In the genomic region with DNA sequence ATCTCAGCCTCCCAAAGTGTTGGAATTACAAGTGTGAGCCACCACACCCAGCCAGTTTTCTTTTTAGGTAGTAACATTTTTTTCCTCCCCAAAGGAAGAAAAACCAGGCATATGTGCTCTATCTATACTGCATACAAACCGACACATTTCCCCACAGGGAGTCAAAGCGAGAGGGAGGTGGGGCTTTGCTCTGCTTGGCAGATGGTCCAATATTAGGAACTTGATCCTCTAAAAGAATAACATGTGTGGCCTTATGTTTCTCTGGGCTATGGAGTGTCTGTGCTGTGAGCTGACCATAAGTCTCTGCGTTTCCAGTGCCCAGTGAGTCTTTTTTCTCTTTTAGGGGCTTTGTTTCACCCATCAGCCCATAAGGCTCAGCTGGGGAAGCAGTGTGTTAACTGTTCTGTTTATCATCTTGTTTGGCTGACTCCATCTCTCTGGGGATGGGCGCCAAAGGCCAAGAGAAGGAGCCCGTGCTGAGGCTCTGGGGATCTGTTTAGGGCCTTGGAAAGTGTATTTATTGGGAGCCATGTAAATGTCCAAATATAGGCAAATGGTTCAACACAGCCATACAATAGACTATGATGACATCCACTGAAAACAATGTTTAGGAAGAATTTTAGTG, we compare ENCODE assay signal across 23 cellular contexts. TPM values are rescaled to one million over a fixed set of nuclear protein-coding genes. Genes with fewer than 3 reads are reported as not detected.
DNase-seq lines count a peak whose midpoint lies in the region; ATAC-seq, FAIRE-seq and TF ChIP-seq lines count a peak whose summit lies in the region.
"Had no signal": no experiment of that assay in that cellular context is flagged by ENCODE, and none has a peak within 500 bp of the region (broad histone marks: within the 10 kb centered on the region; RNA-seq: fewer than 3 reads in every experiment).

No MANE protein-coding gene starts in this region.

- TF ChIP-seq EP300 in gastroesophageal sphincter (IDR thresholded peaks at IDR 0.05) = no peak
- no peak for TF ChIP-seq EP300 in stomach (IDR thresholded peaks at IDR 0.05)

- intact Hi-C loops in ascending aorta (cut with DNase I) (no loop called here), stomach (cut with DNase I; ENCODE audit: low total_unique reads) (no loop called here), adrenal gland (cut with DNase I) (no loop called here)

- H3K36me3 Mint-ChIP-seq in activated CD4-positive, alpha-beta T cell treated with anti-CD3 and anti-CD28 coated beads, Interleukin-2, amount 10 ng/mL, durations not matched to agents 7 days and 5 days (ENCODE audit: low read depth) = no peaks in the 10 kb centered on the region

- no peak overlapping the region for H3K4me3 Mint-ChIP-seq in activated CD4-positive, alpha-beta T cell treated with anti-CD3 and anti-CD28 coated beads, Interleukin-2, amount 10 ng/mL, durations not matched to agents 7 days and 5 days
- H3K4me3 Mint-ChIP-seq: T-helper 2 cell treated with Interferon-gamma antibody and Interleukin-4, amounts not matched to agents 5 μg/mL and 100 μg/mL, for 36 hours had no signal

- ATAC-seq in gastroesophageal sphincter = no peak
- ATAC-seq: foreskin keratinocyte had no signal

- peaks cover 2% of the 10 kb centered on the region for H3K27me3 Mint-ChIP-seq in activated CD4-positive, alpha-beta T cell treated with anti-CD3 and anti-CD28 coated beads, Interleukin-2, amount 10 ng/mL, durations not matched to agents 7 days and 5 days

- no peaks in the 10 kb centered on the region for H3K4me1 Mint-ChIP-seq in activated CD4-positive, alpha-beta T cell treated with anti-CD3 and anti-CD28 coated beads, Interleukin-2, amount 10 ng/mL, durations not matched to agents 7 days and 5 days

- H3K36me3 ChIP-seq in ascending aorta (peaks cover 43 to 85% of the 10 kb centered on the region in 2 donors), gastroesophageal sphincter (peaks cover 3 to 66% of the 10 kb centered on the region in 2 donors), stomach (peaks cover 0 to 24% (median 6%) of the 10 kb centered on the region in 4 donors), adrenal gland (replicated peaks in 1 of 2) (no peaks in the 10 kb centered on the region)
- H3K36me3 ChIP-seq: suprapubic skin had no signal

- CTCF ChIA-PET in activated CD4-positive, alpha-beta T cell treated with anti-CD3 and anti-CD28 coated beads, Interleukin-2, amount 10 ng/mL, durations not matched to agents 7 days and 5 days (lab: Charles Lee) = interaction anchor here (0.7 to 1.2 kb wide), 2 partner anchors 41 to 283 kb away, joined by 3 read pairs; no protein-coding TSS in a partner anchor

- DNase-seq in NCI-H1694 treated with DMSO at 0.1 percent for 48 hours (lab: John Stamatoyannopoulos, UW) = peak; percentile 83
- DNase-seq in ascending aorta (ENCODE audit: low spot score in 2 of 2) = no peak
- DNase-seq in stomach = no peak
- no peak for DNase-seq in ureter (ENCODE audit: low spot score)
- DNase-seq in activated CD4-positive, alpha-beta T cell treated with anti-CD3 and anti-CD28 coated beads, Interleukin-2, amount 10 ng/mL, durations not matched to agents 7 days and 5 days = no peak
- DNase-seq in adrenal gland = no peak
- DNase-seq in GM12892 (ENCODE audit: insufficient read length) = no peak
- DNase-seq: AML-193; COR-L47; foreskin keratinocyte; GOT3; KG1; NCI-H1048; retina; SHP77; stimulated activated CD4-positive, alpha-beta T cell treated with anti-CD3 and anti-CD28 coated beads, Interleukin-1b, Interleukin-23, amount 100 ng/mL, for 48 hours had no signal

- H3K27ac Mint-ChIP-seq in activated CD4-positive, alpha-beta T cell treated with anti-CD3 and anti-CD28 coated beads, Interleukin-2, amount 10 ng/mL, durations not matched to agents 7 days and 5 days = no peak overlapping the region
- H3K27ac Mint-ChIP-seq: T-helper 2 cell treated with Interferon-gamma antibody and Interleukin-4, amounts not matched to agents 5 μg/mL and 100 μg/mL, for 36 hours had no signal

- no peaks in the 10 kb centered on the region for H3K27me3 ChIP-seq in ascending aorta
- H3K27me3 ChIP-seq in gastroesophageal sphincter = no peaks in the 10 kb centered on the region
- H3K27me3 ChIP-seq in stomach = no peaks in the 10 kb centered on the region
- H3K27me3 ChIP-seq in adrenal gland = no peaks in the 10 kb centered on the region
- H3K27me3 ChIP-seq: foreskin keratinocyte, suprapubic skin had no signal

- FAIRE-seq in GM12892 (lab: Jason Lieb, UNC) = no peak
- FAIRE-seq: astrocyte, GM12891 had no signal

- H3K27ac ChIP-seq in ascending aorta (peak overlapping the region; percentile 81 to 94), gastroesophageal sphincter (peak overlapping the region; percentile 72 to 92 (median 74)), stomach (peak overlapping the region in 4 of 5 donors; percentile 38 to 73 (median 62)), adrenal gland (peak overlapping the region in 2 of 5 donors; percentile 0 to 44)
- H3K27ac ChIP-seq: foreskin keratinocyte, suprapubic skin had no signal

- H3K9me3 ChIP-seq in ascending aorta (no peaks in the 10 kb centered on the region), gastroesophageal sphincter (no peaks in the 10 kb centered on the region), stomach (no peaks in the 10 kb centered on the region), adrenal gland (replicated peaks in 1 of 3) (no peaks in the 10 kb centered on the region)
- H3K9me3 ChIP-seq: suprapubic skin had no signal

- whole genome bisulfite sequencing in gastroesophageal sphincter (ENCODE audit: low coverage in 1 of 2), 2 donors = 26% methylated on average over 4 of the region's 5 CpGs; no CpG with 5 or more reads in 1 of the 2 donors
- WGBS in stomach, 5 donors = 52 to 74% (median 68%) methylated on average over 5 of the region's 5 CpGs
- 69 to 77% (median 76%) methylated on average over 5 of the region's 5 CpGs for WGBS in adrenal gland, 4 donors

- H3K4me1 ChIP-seq in ascending aorta (peaks cover 10 to 71% of the 10 kb centered on the region in 2 donors), gastroesophageal sphincter (peaks cover 11 to 96% (median 18%) of the 10 kb centered on the region in 3 donors), stomach (peaks cover 0 to 36% (median 10%) of the 10 kb centered on the region in 4 donors), adrenal gland (replicated peaks in 1 of 2) (peaks cover 11 to 22% of the 10 kb centered on the region in 2 donors)
- H3K4me1 ChIP-seq: foreskin keratinocyte, suprapubic skin had no signal

- H3K9me3 Mint-ChIP-seq in activated CD4-positive, alpha-beta T cell treated with anti-CD3 and anti-CD28 coated beads, Interleukin-2, amount 10 ng/mL, durations not matched to agents 7 days and 5 days = no peaks in the 10 kb centered on the region
- H3K9me3 Mint-ChIP-seq: T-helper 2 cell treated with Interferon-gamma antibody and Interleukin-4, amounts not matched to agents 5 μg/mL and 100 μg/mL, for 36 hours had no signal

- H3K4me3 ChIP-seq in ascending aorta = peak overlapping the region in 1 of 2 donors; percentile 37
- no peak overlapping the region for H3K4me3 ChIP-seq in gastroesophageal sphincter
- H3K4me3 ChIP-seq in stomach = no peak overlapping the region
- no peak overlapping the region for H3K4me3 ChIP-seq in adrenal gland
- H3K4me3 ChIP-seq: lung, suprapubic skin had no signal

- POLR2A ChIA-PET in activated CD4-positive, alpha-beta T cell treated with anti-CD3 and anti-CD28 coated beads, Interleukin-2, amount 10 ng/mL, durations not matched to agents 7 days and 5 days (lab: Charles Lee) = no interaction called here

- TF ChIP-seq POLR2A in gastroesophageal sphincter (IDR thresholded peaks at IDR 0.05) = no peak
- no peak for TF ChIP-seq POLR2A in stomach (IDR thresholded peaks at IDR 0.05)
- no peak for TF ChIP-seq POLR2A in adrenal gland (IDR thresholded peaks at IDR 0.05)
- no peak for TF ChIP-seq POLR2A in GM12892 (IDR thresholded peaks at IDR 0.05; ENCODE audit: low read depth, low read length)

- TF ChIP-seq CTCF in ascending aorta (IDR thresholded peaks at IDR 0.05) = no peak
- no peak for TF ChIP-seq CTCF in gastroesophageal sphincter (IDR thresholded peaks at IDR 0.05)
- TF ChIP-seq CTCF in stomach (IDR thresholded peaks at IDR 0.05) = no peak
- TF ChIP-seq CTCF in adrenal gland (IDR thresholded peaks at IDR 0.05) = no peak

RNA-seq across cellular contexts. Expression of gene LMOD1, which starts 20.3 kb away (rescaled TPM):
- total RNA-seq in ascending aorta (316 TPM), gastroesophageal sphincter (1,000 to 10,000 TPM; 1,267 to 1,570 (median 1,475) TPM), stomach (100 to 1,000 TPM in 3 of 5 donors, 10 to 100 TPM in 2; 27.5 to 420 (median 102) TPM), ureter (123 TPM), adrenal gland (100 to 1,000 TPM in 2 of 8 donors, 10 to 100 TPM in 5, 1 to 10 TPM in 1; 7.4 to 171 (median 76.1) TPM)
- polyA plus RNA-seq in stomach (100 to 1,000 TPM in 1 of 3 donors, 10 to 100 TPM in 2; 19.6 to 117 (median 22.9) TPM), adrenal gland (100 to 1,000 TPM in 2 of 3 donors, 10 to 100 TPM in 1; 26.9 to 131 (median 108) TPM)
- not detected for total RNA-seq in activated CD4-positive, alpha-beta T cell treated with anti-CD3 and anti-CD28 coated beads, Interleukin-2, amount 10 ng/mL, durations not matched to agents 7 days and 5 days
- not detected for polyA plus RNA-seq in GM12892 (2012; ENCODE audit: missing spikeins)
- total RNA-seq: foreskin keratinocyte had no signal
- polyA plus RNA-seq: foreskin keratinocyte, neural cell had no signal

RNA-seq across cellular contexts. Expression of gene TIMM17A, which starts 29.2 kb away (rescaled TPM):
- total RNA-seq in ascending aorta = 7.9 TPM
- 10 to 100 TPM; 37.8 to 40.9 (median 38.5) TPM for total RNA-seq in gastroesophageal sphincter
- 10 to 100 TPM in 2 of 5 donors, 1 to 10 TPM in 3; 3.2 to 47.0 (median 7.1) TPM for total RNA-seq in stomach
- polyA plus RNA-seq in stomach = 10 to 100 TPM; 26.1 to 48.8 (median 37.4) TPM
- total RNA-seq in ureter = 41.4 TPM
- total RNA-seq in activated CD4-positive, alpha-beta T cell treated with anti-CD3 and anti-CD28 coated beads, Interleukin-2, amount 10 ng/mL, durations not matched to agents 7 days and 5 days = 10 to 100 TPM; 42.8 to 45.1 TPM
- total RNA-seq in adrenal gland = 100 to 1,000 TPM in 1 of 8 donors, 10 to 100 TPM in 7; 26.3 to 178 (median 47.6) TPM
- 100 to 1,000 TPM in 1 of 3 donors, 10 to 100 TPM in 2; 28.0 to 172 (median 42.7) TPM for polyA plus RNA-seq in adrenal gland
- 77.1 TPM for polyA plus RNA-seq in GM12892 (2012; ENCODE audit: missing spikeins)

RNA-seq across cellular contexts. Expression of gene SHISA4, which starts 37.4 kb away (rescaled TPM):
- total RNA-seq in ascending aorta (62.5 TPM), gastroesophageal sphincter (10 to 100 TPM; 18.9 to 35.8 (median 29.3) TPM), stomach (10 to 100 TPM in 3 of 5 donors, 1 to 10 TPM in 1, under 1 TPM in 1; 0.87 to 33.3 (median 10.3) TPM), ureter (11.6 TPM), adrenal gland (100 to 1,000 TPM in 4 of 8 donors, 10 to 100 TPM in 4; 39.0 to 221 (median 99.1) TPM)
- polyA plus RNA-seq in stomach (10 to 100 TPM; 14.1 to 18.3 (median 14.6) TPM), adrenal gland (10 to 100 TPM; 49.7 to 62.8 (median 51.0) TPM)
- under 1 TPM; 0.57 to 0.83 TPM for total RNA-seq in activated CD4-positive, alpha-beta T cell treated with anti-CD3 and anti-CD28 coated beads, Interleukin-2, amount 10 ng/mL, durations not matched to agents 7 days and 5 days
- polyA plus RNA-seq in GM12892 (2012; ENCODE audit: missing spikeins) = not detected

RNA-seq across cellular contexts. Expression of gene RNPEP, which starts 56.4 kb away (rescaled TPM):
- total RNA-seq in ascending aorta (106 TPM), gastroesophageal sphincter (10 to 100 TPM; 23.0 to 40.0 (median 34.7) TPM), stomach (100 to 1,000 TPM in 3 of 5 donors, 10 to 100 TPM in 2; 23.3 to 900 (median 102) TPM), ureter (57.1 TPM), adrenal gland (10 to 100 TPM; 46.0 to 99.6 (median 69.7) TPM)
- polyA plus RNA-seq in stomach (10 to 100 TPM; 31.6 to 38.6 (median 37.6) TPM), adrenal gland (10 to 100 TPM; 43.8 to 59.6 (median 46.7) TPM)
- total RNA-seq in activated CD4-positive, alpha-beta T cell treated with anti-CD3 and anti-CD28 coated beads, Interleukin-2, amount 10 ng/mL, durations not matched to agents 7 days and 5 days = 10 to 100 TPM; 31.0 to 32.8 TPM
- 41.6 TPM for polyA plus RNA-seq in GM12892 (2012; ENCODE audit: missing spikeins)

Comparison
In these comparisons a context has a peak if more than half of its experiments do, and no peak if none do; other contexts are left out.
1. RNA of gene LMOD1, which starts 20.3 kb away (total RNA-seq): 1,267 to 1,570 TPM in gastroesophageal sphincter, 316 TPM in ascending aorta (single experiment), 123 TPM in ureter (single experiment), 27.5 to 420 TPM in stomach and 7.4 to 171 TPM in adrenal gland; not detected in activated CD4-positive, alpha-beta T cell treated with anti-CD3 and anti-CD28 coated beads, Interleukin-2, amount 10 ng/mL, durations not matched to agents 7 days and 5 days; every median in the first group is over 4 times any median in the second.